In genomic region chr2:96816127-96816835, GRCh38 we compare ENCODE assay signal across 8 cellular contexts. TPM values are rescaled to one million over a fixed set of nuclear protein-coding genes. Genes with fewer than 3 reads are reported as not detected.
A peak's percentile ranks its signal among the peaks of the same experiment; 100 is the strongest.
DNase-seq lines count a peak whose midpoint lies in the region; ATAC-seq, FAIRE-seq and TF ChIP-seq lines count a peak whose summit lies in the region.

CNNM3 (plus strand) TSS chr2:96816268; CDS start chr2:96816278, 10 bp downstream.

- peak; percentile 44 for TF ChIP-seq CTCF in AG10803 (conservative IDR thresholded peaks at IDR 0.05; ENCODE audit: low read length)
- TF ChIP-seq CTCF in WI38 (IDR thresholded peaks at IDR 0.05; ENCODE audit: low read depth, low read length) = peak; percentile 51
- peak; percentile 69 for TF ChIP-seq CTCF in bronchial epithelial cell (IDR thresholded peaks at IDR 0.05; ENCODE audit: insufficient read depth, low read length, severe bottlenecking)
- peak; percentile 65 to 95 (median 87) for TF ChIP-seq CTCF in spleen (IDR thresholded peaks at IDR 0.05 in 8 of 11, conservative IDR thresholded peaks at IDR 0.05 in 3 of 11)

- H3K4me1 ChIP-seq in spleen = peaks cover 45 to 54% (median 50%) of the 10 kb centered on the region in 6 donors

- H3K4me3 ChIP-seq in AG10803 (ENCODE audit: low read length) (peak within 1 kb of the TSS; percentile 68), WI38 (ENCODE audit: low read depth, low read length) (peak within 1 kb of the TSS; percentile 68), bronchial epithelial cell (ENCODE audit: low read depth, low read length) (peak within 1 kb of the TSS; percentile 39), spleen (peak within 1 kb of the TSS; percentile 72 to 91 (median 80))

- WGBS in spleen, 5 donors = 0 to 1% (median 0%) methylated on average over 40 to 103 of the region's 103 CpGs

- peak; percentile 92 for ATAC-seq in GM19023 (IDR thresholded peaks at IDR 0.05; ENCODE audit: unreplicated experiment)
- ATAC-seq in HG03196 (IDR thresholded peaks at IDR 0.05; ENCODE audit: unreplicated experiment) = peak; percentile 76

- no peaks in the 10 kb centered on the region for H3K36me3 ChIP-seq in bronchial epithelial cell (ENCODE audit: control insufficient read depth, insufficient read depth, low read length)
- peaks cover 0 to 38% (median 2%) of the 10 kb centered on the region in 6 donors for H3K36me3 ChIP-seq in spleen

- DNase-seq in AG10803 (ENCODE audit: low read depth) (peak; percentile 91), NCI-H2227 treated with DMSO at 0.1 percent for 48 hours (lab: John Stamatoyannopoulos, UW) (peak; percentile 89), bronchial epithelial cell (ENCODE audit: low read depth) (peak; percentile 77), inferior parietal cortex (ENCODE audit: extremely low spot score) (peak; percentile 91), spleen (peak; percentile 99)

- H3K9me3 ChIP-seq in spleen = no peaks in the 10 kb centered on the region

- intact Hi-C loops in spleen (cut with DNase I; ENCODE audit: low total_unique reads) = no loop called here

- peak in 2 of 3 donors; percentile 78 to 89 for TF ChIP-seq POLR2A in spleen (IDR thresholded peaks at IDR 0.05)

- H3K27me3 ChIP-seq in bronchial epithelial cell (ENCODE audit: control insufficient read depth, insufficient read depth, low read length) (no peaks in the 10 kb centered on the region), spleen (replicated peaks in 1 of 7) (no peaks in the 10 kb centered on the region)

- H3K27ac ChIP-seq in spleen = peak within 1 kb of the TSS; percentile 96 to 99 (median 98)

- FAIRE-seq in bronchial epithelial cell (lab: Jason Lieb, UNC) = no peak

RNA-seq across cellular contexts. Expression of gene CNNM3, which starts in this region (rescaled TPM):
- total RNA-seq in bronchial epithelial cell (5.9 and 6.1 TPM in 2 replicates), spleen (10 to 100 TPM; 20.7 to 37.8 (median 25.6) TPM)
- polyA plus RNA-seq in spleen = 1 to 10 TPM; 3.7 to 7.8 (median 3.7) TPM

Comparison
In these comparisons a context has a peak if more than half of its experiments do, and no peak if none do; other contexts are left out.
1. Peak in every context shown above with its lines: DNase-seq, ATAC-seq, H3K4me3 ChIP-seq and H3K27ac ChIP-seq.